26 cellular contexts compared by ENCODE assay signal in the genomic region with DNA sequence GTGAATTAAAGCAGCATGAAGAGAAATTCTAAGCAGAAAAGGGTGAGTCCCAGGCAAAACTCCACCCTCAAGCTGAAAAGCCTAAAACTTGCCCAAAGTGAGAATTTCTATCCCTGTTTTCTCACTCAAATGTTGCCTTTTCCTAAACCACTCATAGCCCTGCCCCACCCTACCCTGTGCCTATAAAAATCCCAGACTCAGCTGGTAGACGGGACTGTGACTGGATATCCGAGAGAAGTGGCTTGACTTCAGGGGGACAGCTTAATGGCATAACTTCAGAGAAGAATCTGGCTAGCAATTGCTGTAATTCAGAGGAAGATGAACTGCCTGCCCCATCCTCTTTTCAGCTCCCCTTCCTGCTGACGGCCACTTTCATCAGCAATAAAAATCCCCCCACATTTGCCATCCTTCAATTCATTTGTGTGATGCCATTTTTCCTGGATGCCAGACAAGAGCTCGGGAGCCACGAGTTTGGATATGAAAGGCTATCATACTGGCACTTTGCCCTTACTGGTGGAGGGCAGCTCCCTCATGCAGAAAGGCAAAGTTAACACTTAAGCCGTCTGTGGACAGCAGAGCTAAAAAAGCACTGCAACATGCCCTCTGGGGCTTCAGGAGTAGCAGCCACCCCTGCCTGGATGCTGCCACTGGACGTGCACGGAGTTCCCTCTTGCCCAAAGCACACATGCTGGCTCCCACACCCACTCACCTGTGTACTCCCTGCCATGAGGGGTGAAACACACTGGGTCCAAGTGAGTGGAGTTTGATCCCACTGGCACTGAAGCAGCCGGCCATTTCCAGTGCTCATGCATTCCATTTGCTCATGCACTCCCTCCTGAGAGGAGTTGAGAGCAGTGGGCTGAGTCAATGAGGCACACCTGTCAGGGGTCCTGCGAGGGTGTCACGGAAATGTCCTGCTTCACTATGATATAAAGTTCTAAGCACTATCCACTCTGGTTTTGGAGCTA.
"Had no signal": no experiment of that assay in that cellular context is flagged by ENCODE, and none has a peak within 500 bp of the region (broad histone marks: within the 10 kb centered on the region; RNA-seq: fewer than 3 reads in every experiment).

No MANE protein-coding gene starts in this region.

- H3K4me1 ChIP-seq: esophagus muscularis mucosa, left lung, pancreas, sigmoid colon, stomach, suprapubic skin, uterus had no signal

- H3K27me3 Mint-ChIP-seq: activated CD4-positive, alpha-beta T cell treated with anti-CD3 and anti-CD28 coated beads, Interleukin-2, amount 10 ng/mL, durations not matched to agents 7 days and 5 days; activated naive CD8-positive, alpha-beta T cell treated with anti-CD3 and anti-CD28 coated beads, Interleukin-2, amount 50 U/mL, for 24 hours; naive thymus-derived CD8-positive, alpha-beta T cell; stimulated activated memory B cell treated with anti-CD40 and anti-IgM and Interleukin-4, amounts not matched to agents 10 μg/mL and 1 μg/mL and 100 μg/mL, for 72 hours had no signal

- H3K4me1 Mint-ChIP-seq: activated CD4-positive, alpha-beta T cell treated with anti-CD3 and anti-CD28 coated beads, Interleukin-2, amount 10 ng/mL, durations not matched to agents 7 days and 5 days; activated naive CD8-positive, alpha-beta T cell treated with anti-CD3 and anti-CD28 coated beads, Interleukin-2, amount 50 U/mL, for 24 hours; naive thymus-derived CD8-positive, alpha-beta T cell; stimulated activated memory B cell treated with anti-CD40 and anti-IgM and Interleukin-4, amounts not matched to agents 10 μg/mL and 1 μg/mL and 100 μg/mL, for 72 hours had no signal

- H3K27me3 ChIP-seq: cardiac muscle cell, esophagus muscularis mucosa, left lung, pancreas, sigmoid colon, stomach, suprapubic skin, uterus had no signal

- DNase-seq: activated CD4-positive, alpha-beta T cell treated with anti-CD3 and anti-CD28 coated beads, Interleukin-2, amount 10 ng/mL, durations not matched to agents 7 days and 5 days; activated CD4-positive, CD25-positive, alpha-beta regulatory T cell treated with anti-CD3 and anti-CD28 coated beads, Interleukin-2, amount 50 U/mL, for 72 hours; activated CD8-positive, alpha-beta T cell treated with anti-CD3 and anti-CD28 coated beads, Interleukin-2, amount 10 ng/mL, durations not matched to agents 7 days and 5 days; activated gamma-delta T cell; activated naive CD4-positive, alpha-beta T cell treated with anti-CD3 and anti-CD28 coated beads, Interleukin-2, amount 50 U/mL, for 16 hours; activated naive CD8-positive, alpha-beta T cell treated with anti-CD3 and anti-CD28 coated beads, Interleukin-2, amount 50 U/mL, for 24 hours; dermis blood vessel endothelial cell; effector CD8-positive, alpha-beta T cell; left lung; mammary epithelial cell; naive thymus-derived CD8-positive, alpha-beta T cell; sigmoid colon; stimulated activated CD4-positive, alpha-beta T cell treated with anti-CD3 and anti-CD28 coated beads, Interleukin-15, amount 100 ng/mL, for 24 hours; stomach; T-helper 1 cell; trophoblast cell; uterus; WERI-Rb-1 had no signal

- H3K27ac ChIP-seq: cardiac muscle cell, esophagus muscularis mucosa, left lung, pancreas, sigmoid colon, stomach, suprapubic skin, uterus, WERI-Rb-1 had no signal

- ATAC-seq: activated CD8-positive, alpha-beta T cell treated with anti-CD3 and anti-CD28 coated beads, Interleukin-2, amount 10 ng/mL, durations not matched to agents 7 days and 5 days; activated naive CD8-positive, alpha-beta T cell treated with anti-CD3 and anti-CD28 coated beads, Interleukin-2, amount 50 U/mL, for 24 hours; left lung; naive thymus-derived CD8-positive, alpha-beta T cell; pancreas; stimulated activated memory B cell treated with anti-CD40 and anti-IgM and Interleukin-4, amounts not matched to agents 10 μg/mL and 1 μg/mL and 100 μg/mL, for 72 hours had no signal

- H3K4me3 ChIP-seq: cardiac muscle cell, esophagus muscularis mucosa, left lung, pancreas, sigmoid colon, smooth muscle cell, stomach, suprapubic skin, uterus had no signal

- H3K27ac Mint-ChIP-seq: activated CD4-positive, alpha-beta T cell treated with anti-CD3 and anti-CD28 coated beads, Interleukin-2, amount 10 ng/mL, durations not matched to agents 7 days and 5 days; activated CD8-positive, alpha-beta T cell treated with anti-CD3 and anti-CD28 coated beads, Interleukin-2, amount 10 ng/mL, durations not matched to agents 7 days and 5 days; activated naive CD8-positive, alpha-beta T cell treated with anti-CD3 and anti-CD28 coated beads, Interleukin-2, amount 50 U/mL, for 24 hours; activated T-helper 1 cell treated with anti-CD3 and anti-CD28 coated beads, Interleukin-12 subunit alpha, Interleukin-12 subunit beta, Interleukin-2, Interleukin-4 antibody, amounts not matched to agents 30 ng/mL and 10 ng/mL and 1 ng/mL, durations not matched to agents 14 hours and 24 hours and 36 hours; mesothelial cell of epicardium; naive thymus-derived CD8-positive, alpha-beta T cell; stimulated activated memory B cell treated with anti-CD40 and anti-IgM and Interleukin-4, amounts not matched to agents 10 μg/mL and 1 μg/mL and 100 μg/mL, for 72 hours had no signal

- H3K4me3 Mint-ChIP-seq: activated CD4-positive, alpha-beta T cell treated with anti-CD3 and anti-CD28 coated beads, Interleukin-2, amount 10 ng/mL, durations not matched to agents 7 days and 5 days; activated CD8-positive, alpha-beta T cell treated with anti-CD3 and anti-CD28 coated beads, Interleukin-2, amount 10 ng/mL, durations not matched to agents 7 days and 5 days; activated naive CD8-positive, alpha-beta T cell treated with anti-CD3 and anti-CD28 coated beads, Interleukin-2, amount 50 U/mL, for 24 hours; activated T-helper 1 cell treated with anti-CD3 and anti-CD28 coated beads, Interleukin-12 subunit alpha, Interleukin-12 subunit beta, Interleukin-2, Interleukin-4 antibody, amounts not matched to agents 30 ng/mL and 10 ng/mL and 1 ng/mL, durations not matched to agents 14 hours and 24 hours and 36 hours; mesothelial cell of epicardium; naive thymus-derived CD8-positive, alpha-beta T cell; stimulated activated memory B cell treated with anti-CD40 and anti-IgM and Interleukin-4, amounts not matched to agents 10 μg/mL and 1 μg/mL and 100 μg/mL, for 72 hours had no signal

- H3K9me3 Mint-ChIP-seq: activated CD4-positive, alpha-beta T cell treated with anti-CD3 and anti-CD28 coated beads, Interleukin-2, amount 10 ng/mL, durations not matched to agents 7 days and 5 days; activated T-helper 1 cell treated with anti-CD3 and anti-CD28 coated beads, Interleukin-12 subunit alpha, Interleukin-12 subunit beta, Interleukin-2, Interleukin-4 antibody, amounts not matched to agents 30 ng/mL and 10 ng/mL and 1 ng/mL, durations not matched to agents 14 hours and 24 hours and 36 hours; mesothelial cell of epicardium; stimulated activated memory B cell treated with anti-CD40 and anti-IgM and Interleukin-4, amounts not matched to agents 10 μg/mL and 1 μg/mL and 100 μg/mL, for 72 hours had no signal

- H3K36me3 ChIP-seq: cardiac muscle cell, esophagus muscularis mucosa, left lung, pancreas, sigmoid colon, stomach, suprapubic skin, uterus, WERI-Rb-1 had no signal

- H3K36me3 Mint-ChIP-seq: mesothelial cell of epicardium; naive thymus-derived CD8-positive, alpha-beta T cell; stimulated activated memory B cell treated with anti-CD40 and anti-IgM and Interleukin-4, amounts not matched to agents 10 μg/mL and 1 μg/mL and 100 μg/mL, for 72 hours had no signal

- H3K9me3 ChIP-seq: esophagus muscularis mucosa, pancreas, sigmoid colon, stomach, suprapubic skin, uterus had no signal
